In genomic region chr6:27547157-27548075, GRCh38 we compare ENCODE assay signal across 8 cellular contexts.
DNase-seq lines count a peak whose midpoint lies in the region; ATAC-seq and TF ChIP-seq lines count a peak whose summit lies in the region.

No MANE protein-coding gene starts in this region.

- CTCF ChIA-PET in HCT116 (lab: Charles Lee): interaction anchor here (1.0 kb wide), 2 partner anchors 29 to 421 kb away, joined by 3 read pairs; no protein-coding TSS in a partner anchor

- intact Hi-C loops in HCT116 (cut with micrococcal nuclease): loop anchor here (1.0 to 10.0 kb wide), 4 partner anchors 28 to 207 kb away; no protein-coding TSS in a partner anchor

- H3K9me2 ChIP-seq in HCT116 (ENCODE audit: insufficient read depth): no peaks in the 10 kb centered on the region

- H3K4me3 ChIP-seq in AG10803 (ENCODE audit: low read length) (peak overlapping the region; percentile 20), HCT116 (replicated peaks in 1 of 2; ENCODE audit: low read depth in 1 of 2, low read length in 2 of 2) (peak overlapping the region; percentile 34 to 47), epithelial cell of proximal tubule (ENCODE audit: low read depth, low read length) (peak overlapping the region; percentile 57)

- no peaks in the 10 kb centered on the region for H3K9me3 ChIP-seq in HCT116 (ENCODE audit: control insufficient read depth in 1 of 2, insufficient read depth in 1 of 2, low read depth in 1 of 2, low read length in 2 of 2)

- no peaks in the 10 kb centered on the region for H3K27me3 ChIP-seq in HCT116 (ENCODE audit: insufficient read depth, low read length)

- no peak for TF ChIP-seq RAD21 in HCT116 (IDR thresholded peaks at IDR 0.05; ENCODE audit: low read depth)

- no peaks in the 10 kb centered on the region for H3K36me3 ChIP-seq in HCT116 (ENCODE audit: control insufficient read depth in 1 of 2, insufficient read depth in 2 of 2, low read length in 2 of 2)

- RAD21 ChIA-PET in HCT116 (lab: Charles Lee; ENCODE audit: low non-redundant PET in 1 of 2, low total read pairs in 2 of 2, uncharacterized antibody in 2 of 2, unreplicated experiment in 2 of 2): no interaction called here

- DNase-seq in AG10803 (ENCODE audit: low read depth) (peak; percentile 49), HCT116 (ENCODE audit: low read depth, low spot score) (peak; percentile 74), RKO (ENCODE audit: low spot score) (peak; percentile 80), epithelial cell of proximal tubule (ENCODE audit: low read depth) (no peak), COR-L47 (lab: John Stamatoyannopoulos, UW) (no peak), amniotic stem cell (lab: John Stamatoyannopoulos, UW) (no peak)

- H3K4me1 ChIP-seq in HCT116 (ENCODE audit: control insufficient read depth in 1 of 2, insufficient read depth in 2 of 2, low read length in 2 of 2): peaks cover 10 to 55% of the 10 kb centered on the region in 2 experiments

- peak overlapping the region; percentile 77 for H3K4me2 ChIP-seq in HCT116 (ENCODE audit: low read length)

- peak overlapping the region; percentile 87 for H2AFZ ChIP-seq in HCT116 (ENCODE audit: low read depth, low read length, poor library complexity, severe bottlenecking)

- H3K27ac ChIP-seq in HCT116 (ENCODE audit: low read depth, low read length): peak overlapping the region; percentile 50; the same call in 1 of the 2 replicates

- no peaks in the 10 kb centered on the region for H3K79me2 ChIP-seq in HCT116 (ENCODE audit: insufficient read depth, low read length)

- H4K20me1 ChIP-seq in HCT116 (ENCODE audit: insufficient read depth): no peaks in the 10 kb centered on the region

- TF ChIP-seq CTCF in AG10803 (conservative IDR thresholded peaks at IDR 0.05; ENCODE audit: low read length) (no peak), HCT116 (IDR thresholded peaks at IDR 0.05 in 2 of 3, conservative IDR thresholded peaks at IDR 0.05 in 1 of 3; ENCODE audit: borderline replicate concordance in 1 of 3, insufficient read depth in 1 of 3, low read depth in 2 of 3, low read length in 2 of 3) (no peak), epithelial cell of proximal tubule (conservative IDR thresholded peaks at IDR 0.05; ENCODE audit: low read depth, low read length) (no peak)

- peak overlapping the region; percentile 31 for H3K9ac ChIP-seq in HCT116 (ENCODE audit: low read length)

- no TSS peak for BruUV-seq in HCT116 (replicated peaks; lab: Mats Ljungman, UMichigan)

- POLR2A ChIA-PET in HCT116 (lab: Charles Lee): interaction anchor here (0.5 to 0.8 kb wide), 2 partner anchors 8 to 1195 kb away, joined by 3 to 4 read pairs; no protein-coding TSS in a partner anchor

- no peak for TF ChIP-seq POLR2A in HCT116 (IDR thresholded peaks at IDR 0.05; ENCODE audit: borderline replicate concordance, extremely low read depth, insufficient read depth, insufficient read length)

- ATAC-seq in HCT116 (peak; percentile 50), HG03039 (IDR thresholded peaks at IDR 0.05; ENCODE audit: unreplicated experiment) (no peak), HG02973 (IDR thresholded peaks at IDR 0.05; ENCODE audit: unreplicated experiment) (no peak)

TF ChIP-seq in HCT116, 20 proteins besides CTCF, POLR2A, EP300 and RAD21:
- TF ChIP-seq ATF3 (IDR thresholded peaks at IDR 0.05) (peak; percentile 96), SIN3A (IDR thresholded peaks at IDR 0.05; ENCODE audit: low read depth) (no peak), ZFX (IDR thresholded peaks at IDR 0.05) (no peak), EZH2 (IDR thresholded peaks at IDR 0.05) (no peak), SP1 (IDR thresholded peaks at IDR 0.05; ENCODE audit: low read depth) (no peak), YY1 (IDR thresholded peaks at IDR 0.05; ENCODE audit: extremely low read depth, insufficient replicate concordance, low read depth, low read length) (peak; percentile 64), CBX3 (IDR thresholded peaks at IDR 0.05; ENCODE audit: low read depth) (no peak), ZNF274 (IDR thresholded peaks at IDR 0.05; ENCODE audit: low read depth, low read length) (no peak)

Comparison
In these comparisons a context has a peak if more than half of its experiments do, and no peak if none do; other contexts are left out.
1. DNase-seq: peak in AG10803 (single experiment), HCT116 (single experiment) and RKO (single experiment); none in epithelial cell of proximal tubule (single experiment), COR-L47 (single experiment) and amniotic stem cell (single experiment).
2. Peak in every context shown above with its lines, with median percentiles within 50 percentile points of each other: H3K4me3 ChIP-seq.